Comparison of ENCODE assay signal across 8 cellular contexts in the genomic region with DNA sequence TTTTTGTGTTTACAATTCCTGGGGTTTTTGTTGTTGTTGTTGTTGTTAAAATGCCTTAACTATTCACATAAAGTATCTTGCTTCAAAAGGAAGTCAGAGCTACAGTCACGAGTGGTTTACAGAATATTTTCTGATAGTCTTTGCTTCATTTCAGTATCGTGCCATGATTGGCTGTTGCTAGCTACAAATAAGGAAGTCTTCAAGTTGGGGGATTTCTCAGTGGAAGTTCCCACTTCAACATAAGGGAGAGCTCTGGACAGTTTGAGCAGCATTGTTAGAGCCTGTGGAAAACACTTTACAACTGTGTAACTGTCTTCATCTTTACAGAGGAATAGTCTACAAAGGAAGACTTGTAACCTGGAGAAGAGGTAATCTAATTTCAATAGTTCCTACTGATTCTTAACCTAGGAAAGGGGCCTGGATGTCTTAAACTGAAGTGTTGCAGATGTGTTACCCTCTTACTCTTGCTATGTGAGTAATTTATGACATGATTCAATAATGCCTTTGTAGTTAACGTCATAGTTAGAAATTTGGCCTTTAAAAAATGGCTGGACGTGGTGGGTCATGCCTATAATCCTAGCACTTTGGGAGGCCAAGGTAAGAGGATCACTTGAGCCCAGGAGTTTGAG. TPM values are rescaled to one million over a fixed set of nuclear protein-coding genes. Genes with fewer than 3 reads are reported as not detected.
DNase-seq lines count a peak whose midpoint lies in the region; ATAC-seq, FAIRE-seq and TF ChIP-seq lines count a peak whose summit lies in the region.

No MANE protein-coding gene starts in this region.

- peak; percentile 91 for FAIRE-seq in GM12892 (lab: Jason Lieb, UNC)

- H3K4me1 ChIP-seq in left lung (peaks cover 25 to 69% of the 10 kb centered on the region in 2 donors), aorta (ENCODE audit: control insufficient read depth in 1 of 2, insufficient read depth in 2 of 2, low read length in 2 of 2) (peaks cover 0 to 2% of the 10 kb centered on the region in 2 donors)

- peak overlapping the region; percentile 65 for H3K27ac ChIP-seq in KOPT-K1 (ENCODE audit: low read depth, low read length, poor library complexity, severe bottlenecking)
- peak overlapping the region; percentile 72 to 88 for H3K27ac ChIP-seq in left lung
- H3K27ac ChIP-seq in aorta (ENCODE audit: low read depth in 1 of 2, low read length in 2 of 2): no peak overlapping the region

- TF ChIP-seq CTCF in left lung (IDR thresholded peaks at IDR 0.05): no peak

- peak; percentile 82 for ATAC-seq in GM21526 (IDR thresholded peaks at IDR 0.05; ENCODE audit: low FRiP score, unreplicated experiment)
- ATAC-seq in left lung: peak; percentile 73
- peak; percentile 78 for ATAC-seq in aorta (ENCODE audit: low FRiP score)

- intact Hi-C loops in left lung (cut with DNase I) (no loop called here), aorta (cut with DNase I) (no loop called here)

- peak; percentile 92 for TF ChIP-seq POLR2A in GM12892 (IDR thresholded peaks at IDR 0.05; ENCODE audit: low read depth, low read length)

- H3K4me3 ChIP-seq in left lung: peak overlapping the region; percentile 2 to 46
- no peak overlapping the region for H3K4me3 ChIP-seq in aorta (ENCODE audit: low read length in 2 of 2)
- no peak overlapping the region for H3K4me3 ChIP-seq in H7 (ENCODE audit: insufficient read depth, low read depth, low read length)

- DNase-seq in GM12892 (ENCODE audit: insufficient read length) (no peak), amniotic epithelial cell (ENCODE audit: low read depth) (peak; percentile 58), left lung (no peak), aorta (no peak), NCI-H1417 (lab: John Stamatoyannopoulos, UW) (no peak), H7 (no peak)

- H3K36me3 ChIP-seq in KOPT-K1 (ENCODE audit: insufficient read depth, low read length): no peaks in the 10 kb centered on the region
- no peaks in the 10 kb centered on the region for H3K36me3 ChIP-seq in left lung
- H3K36me3 ChIP-seq in aorta (ENCODE audit: control insufficient read depth in 1 of 2, insufficient read depth in 2 of 2, low read length in 1 of 2): no peaks in the 10 kb centered on the region
- H3K36me3 ChIP-seq in H7 (replicated peaks; ENCODE audit: control insufficient read depth, insufficient read depth, low read length): no peaks in the 10 kb centered on the region

- 45 to 49% methylated on average over 4 of the region's 4 CpGs for WGBS in aorta, 2 donors

- H3K27me3 ChIP-seq in left lung: no peaks in the 10 kb centered on the region
- no peaks in the 10 kb centered on the region for H3K27me3 ChIP-seq in aorta (ENCODE audit: control insufficient read depth in 1 of 2, insufficient read depth in 2 of 2, low read length in 1 of 2)
- H3K27me3 ChIP-seq in H7 (ENCODE audit: control insufficient read depth, insufficient read depth, low read length): no peaks in the 10 kb centered on the region

- peaks cover 4% of the 10 kb centered on the region for H3K9me3 ChIP-seq in KOPT-K1 (ENCODE audit: insufficient read depth, low read length, poor library complexity, severe bottlenecking)
- H3K9me3 ChIP-seq in left lung: no peaks in the 10 kb centered on the region
- no peaks in the 10 kb centered on the region for H3K9me3 ChIP-seq in aorta (ENCODE audit: control insufficient read depth, low read length)

RNA-seq across cellular contexts. Expression of gene TANK, which starts 23.4 kb away (rescaled TPM):
- polyA plus RNA-seq in GM12892 (2012; ENCODE audit: missing spikeins): 75.2 TPM
- 10 to 100 TPM; 53.7 to 75.7 TPM for total RNA-seq in left lung
- 10 to 100 TPM; 57.7 to 76.9 TPM for total RNA-seq in aorta
- polyA plus RNA-seq in aorta: 10 to 100 TPM; 33.1 to 39.3 TPM
- total RNA-seq in H7 (2014; rRNA removed; shearing (Covaris generic)): 17.8 and 22.7 TPM in 2 replicates

Comparison
In these comparisons a context has a peak if more than half of its experiments do, and no peak if none do; other contexts are left out.
1. H3K27ac ChIP-seq: peak in KOPT-K1 (single experiment) and left lung (2 of 2); none in aorta (0 of 2).
2. H3K4me3 ChIP-seq: peak in left lung (2 of 2); none in aorta (0 of 2) and H7 (single experiment).
3. Peak in every context shown above with its lines, with median percentiles within 50 percentile points of each other: ATAC-seq.